ENCODE assay signal across 8 cellular contexts in genomic region chr5:138068742-138069375, GRCh38. TPM values are rescaled to one million over a fixed set of nuclear protein-coding genes. Genes with fewer than 3 reads are reported as not detected.
DNase-seq lines count a peak whose midpoint lies in the region; ATAC-seq and TF ChIP-seq lines count a peak whose summit lies in the region.

No MANE protein-coding gene starts in this region.

- H3K27ac Mint-ChIP-seq in CD8-positive, alpha-beta memory T cell: no peak overlapping the region
- no peak overlapping the region for H3K27ac Mint-ChIP-seq in activated CD4-positive, alpha-beta memory T cell treated with anti-CD3 and anti-CD28 coated beads, Interleukin-2, amount 10 ng/mL, durations not matched to agents 7 days and 5 days
- no peak overlapping the region for H3K27ac Mint-ChIP-seq in memory B cell

- H3K27ac ChIP-seq in CD8-positive, alpha-beta memory T cell (ENCODE audit: low read depth, low read length): no peak overlapping the region
- H3K27ac ChIP-seq in HEK293 (ENCODE audit: extremely low read depth, low read depth, low read length): no peak overlapping the region

- ATAC-seq in memory B cell (ENCODE audit: low read depth) (peak; percentile 81), HG03442 (IDR thresholded peaks at IDR 0.05; ENCODE audit: unreplicated experiment) (no peak)

- no peaks in the 10 kb centered on the region for H3K27me3 Mint-ChIP-seq in CD8-positive, alpha-beta memory T cell
- no peaks in the 10 kb centered on the region for H3K27me3 Mint-ChIP-seq in activated CD4-positive, alpha-beta memory T cell treated with anti-CD3 and anti-CD28 coated beads, Interleukin-2, amount 10 ng/mL, durations not matched to agents 7 days and 5 days
- no peaks in the 10 kb centered on the region for H3K27me3 Mint-ChIP-seq in memory B cell

- H3K4me1 ChIP-seq in CD8-positive, alpha-beta memory T cell (ENCODE audit: insufficient read depth, low read length): no peaks in the 10 kb centered on the region
- no peaks in the 10 kb centered on the region for H3K4me1 ChIP-seq in HEK293 (ENCODE audit: control insufficient read depth, insufficient read depth, low read length)

- no peak overlapping the region for H3K4me3 ChIP-seq in CD8-positive, alpha-beta memory T cell (ENCODE audit: low read length)
- no peak overlapping the region for H3K4me3 ChIP-seq in HEK293 (ENCODE audit: low read depth, low read length)

- H3K9me3 ChIP-seq in CD8-positive, alpha-beta memory T cell (ENCODE audit: low read length): no peaks in the 10 kb centered on the region
- H3K9me3 ChIP-seq in HEK293 (ENCODE audit: control insufficient read depth, insufficient read depth, low read depth, low read length): no peaks in the 10 kb centered on the region

- no peak overlapping the region for H3K4me3 Mint-ChIP-seq in CD8-positive, alpha-beta memory T cell
- no peak overlapping the region for H3K4me3 Mint-ChIP-seq in activated CD4-positive, alpha-beta memory T cell treated with anti-CD3 and anti-CD28 coated beads, Interleukin-2, amount 10 ng/mL, durations not matched to agents 7 days and 5 days
- H3K4me3 Mint-ChIP-seq in memory B cell: no peak overlapping the region

- H3K9me3 Mint-ChIP-seq in CD8-positive, alpha-beta memory T cell: no peaks in the 10 kb centered on the region
- H3K9me3 Mint-ChIP-seq in activated CD4-positive, alpha-beta memory T cell treated with anti-CD3 and anti-CD28 coated beads, Interleukin-2, amount 10 ng/mL, durations not matched to agents 7 days and 5 days: no peaks in the 10 kb centered on the region
- H3K9me3 Mint-ChIP-seq in memory B cell: no peaks in the 10 kb centered on the region

- H3K36me3 ChIP-seq in CD8-positive, alpha-beta memory T cell (ENCODE audit: insufficient read depth, low read length): no peaks in the 10 kb centered on the region
- no peaks in the 10 kb centered on the region for H3K36me3 ChIP-seq in HEK293 (ENCODE audit: control insufficient read depth in 2 of 2, insufficient read depth in 1 of 2, low read length in 2 of 2)

- no peaks in the 10 kb centered on the region for H3K36me3 Mint-ChIP-seq in CD8-positive, alpha-beta memory T cell
- H3K36me3 Mint-ChIP-seq in activated CD4-positive, alpha-beta memory T cell treated with anti-CD3 and anti-CD28 coated beads, Interleukin-2, amount 10 ng/mL, durations not matched to agents 7 days and 5 days (ENCODE audit: low read depth): no peaks in the 10 kb centered on the region
- no peaks in the 10 kb centered on the region for H3K36me3 Mint-ChIP-seq in memory B cell

- CTCF ChIA-PET in CD8-positive, alpha-beta memory T cell (lab: Charles Lee): interaction anchor here (0.7 to 3.3 kb wide), 17 partner anchors 8 to 439 kb away, joined by 3 to 34 read pairs (median 4); partner anchors contain the start of genes CDC23 and FAM13B
- CTCF ChIA-PET in HEK293 (lab: Yijun Ruan, JAX): interaction anchor here (0.5 to 3.6 kb wide), 43 partner anchors 8 to 1237 kb away, joined by 3 to 78 read pairs (median 4); partner anchors contain the start of gene WNT8A
- CTCF ChIA-PET in activated CD4-positive, alpha-beta memory T cell treated with anti-CD3 and anti-CD28 coated beads, Interleukin-2, amount 10 ng/mL, durations not matched to agents 7 days and 5 days (lab: Charles Lee): interaction anchor here (0.7 to 9.0 kb wide), 24 partner anchors 8 to 442 kb away, joined by 3 to 133 read pairs (median 6); partner anchors contain the start of genes FAM13B and KDM3B

- POLR2A ChIA-PET in CD8-positive, alpha-beta memory T cell (lab: Charles Lee): no interaction called here
- POLR2A ChIA-PET in HEK293 (lab: Yijun Ruan, JAX): no interaction called here
- POLR2A ChIA-PET in activated CD4-positive, alpha-beta memory T cell treated with anti-CD3 and anti-CD28 coated beads, Interleukin-2, amount 10 ng/mL, durations not matched to agents 7 days and 5 days (lab: Charles Lee): interaction anchor here (1.3 to 1.5 kb wide), 3 partner anchors 12 to 36 kb away, joined by 3 to 8 read pairs (median 6); partner anchors contain the start of gene FAM13B

- H3K4me1 Mint-ChIP-seq in CD8-positive, alpha-beta memory T cell: peaks cover 5 to 6% (median 6%) of the 10 kb centered on the region in 3 donors
- H3K4me1 Mint-ChIP-seq in activated CD4-positive, alpha-beta memory T cell treated with anti-CD3 and anti-CD28 coated beads, Interleukin-2, amount 10 ng/mL, durations not matched to agents 7 days and 5 days: peaks cover 28% of the 10 kb centered on the region
- H3K4me1 Mint-ChIP-seq in memory B cell: peaks cover 6% of the 10 kb centered on the region

- H3K27me3 ChIP-seq in CD8-positive, alpha-beta memory T cell (ENCODE audit: insufficient read depth, low read length, poor library complexity, severe bottlenecking): no peaks in the 10 kb centered on the region

- peak; percentile 71; the same call in 1 of the 2 replicates for TF ChIP-seq CTCF in HEK293 (tag by site-specific recombination; IDR thresholded peaks at IDR 0.05)

- peak; percentile 39 to 73 (median 55) for DNase-seq in CD8-positive, alpha-beta memory T cell
- DNase-seq in NCI-H82 treated with DMSO at 0.1 percent for 48 hours (lab: John Stamatoyannopoulos, UW; ENCODE audit: unreplicated experiment) (peak; percentile 25), ecto neural progenitor cell (ENCODE audit: low spot score) (peak; percentile 64), memory B cell (ENCODE audit: low spot score in 2 of 2) (peak; percentile 61 to 65)
- DNase-seq in activated CD4-positive, alpha-beta memory T cell treated with anti-CD3 and anti-CD28 coated beads, Interleukin-2, amount 10 ng/mL, durations not matched to agents 7 days and 5 days: peak; percentile 68
- DNase-seq in stimulated activated CD8-positive, alpha-beta memory T cell treated with anti-CD3 and anti-CD28 coated beads, Interleukin-2, amount 100 ng/mL, for 1 hour (ENCODE audit: low read depth in 2 of 2): peak; percentile 19 to 51

TF ChIP-seq in HEK293, 187 proteins besides CTCF, POLR2A, EP300 and RAD21 (continues in another document):
- no peak for TF ChIP-seq TCF7L2 (IDR thresholded peaks at IDR 0.05; ENCODE audit: borderline replicate concordance, low read depth, low read length)
- TF ChIP-seq KLF16 (tag by site-specific recombination; IDR thresholded peaks at IDR 0.05): no peak
- TF ChIP-seq GLIS1 (tag by site-specific recombination; IDR thresholded peaks at IDR 0.05): no peak
- no peak for TF ChIP-seq ZNF426 (tag by site-specific recombination; IDR thresholded peaks at IDR 0.05)
- no peak for TF ChIP-seq ZNF169 (tag by site-specific recombination; IDR thresholded peaks at IDR 0.05)
- no peak for TF ChIP-seq ZNF701 (tag by site-specific recombination; IDR thresholded peaks at IDR 0.05)
- TF ChIP-seq TSHZ1 (tag by site-specific recombination; IDR thresholded peaks at IDR 0.05; ENCODE audit: borderline replicate concordance): no peak
- no peak for TF ChIP-seq ZNF837 (tag by site-specific recombination; IDR thresholded peaks at IDR 0.05)
- TF ChIP-seq ZNF513 (tag by site-specific recombination; IDR thresholded peaks at IDR 0.05): no peak
- no peak for TF ChIP-seq ZNF274 (IDR thresholded peaks at IDR 0.05; ENCODE audit: low read length)
- TF ChIP-seq ZNF274 (tag by site-specific recombination; IDR thresholded peaks at IDR 0.05; ENCODE audit: borderline replicate concordance): no peak
- no peak for TF ChIP-seq SP3 (tag by site-specific recombination; IDR thresholded peaks at IDR 0.05)
- TF ChIP-seq EGR2 (tag by site-specific recombination; IDR thresholded peaks at IDR 0.05; ENCODE audit: low read depth): peak; percentile 36; the same call in 1 of the 2 replicates
- TF ChIP-seq ZNF354C (tag by site-specific recombination; IDR thresholded peaks at IDR 0.05; ENCODE audit: borderline replicate concordance, low read depth): no peak

RNA-seq across cellular contexts. Expression of gene WNT8A, which starts 15.0 kb away (rescaled TPM):
- total RNA-seq in CD8-positive, alpha-beta memory T cell: not detected
- not detected for polyA plus RNA-seq in CD8-positive, alpha-beta memory T cell
- not detected for total RNA-seq in activated CD4-positive, alpha-beta memory T cell treated with anti-CD3 and anti-CD28 coated beads, Interleukin-2, amount 10 ng/mL, durations not matched to agents 7 days and 5 days

RNA-seq across cellular contexts. Expression of gene FAM13B, which starts 36.0 kb away (rescaled TPM):
- 10 to 100 TPM; 25.3 to 28.9 TPM for total RNA-seq in CD8-positive, alpha-beta memory T cell
- polyA plus RNA-seq in CD8-positive, alpha-beta memory T cell: 37.2 TPM
- total RNA-seq in activated CD4-positive, alpha-beta memory T cell treated with anti-CD3 and anti-CD28 coated beads, Interleukin-2, amount 10 ng/mL, durations not matched to agents 7 days and 5 days: 10 to 100 TPM; 24.9 to 25.3 TPM
